11 cellular contexts compared by ENCODE assay signal in the genomic region with DNA sequence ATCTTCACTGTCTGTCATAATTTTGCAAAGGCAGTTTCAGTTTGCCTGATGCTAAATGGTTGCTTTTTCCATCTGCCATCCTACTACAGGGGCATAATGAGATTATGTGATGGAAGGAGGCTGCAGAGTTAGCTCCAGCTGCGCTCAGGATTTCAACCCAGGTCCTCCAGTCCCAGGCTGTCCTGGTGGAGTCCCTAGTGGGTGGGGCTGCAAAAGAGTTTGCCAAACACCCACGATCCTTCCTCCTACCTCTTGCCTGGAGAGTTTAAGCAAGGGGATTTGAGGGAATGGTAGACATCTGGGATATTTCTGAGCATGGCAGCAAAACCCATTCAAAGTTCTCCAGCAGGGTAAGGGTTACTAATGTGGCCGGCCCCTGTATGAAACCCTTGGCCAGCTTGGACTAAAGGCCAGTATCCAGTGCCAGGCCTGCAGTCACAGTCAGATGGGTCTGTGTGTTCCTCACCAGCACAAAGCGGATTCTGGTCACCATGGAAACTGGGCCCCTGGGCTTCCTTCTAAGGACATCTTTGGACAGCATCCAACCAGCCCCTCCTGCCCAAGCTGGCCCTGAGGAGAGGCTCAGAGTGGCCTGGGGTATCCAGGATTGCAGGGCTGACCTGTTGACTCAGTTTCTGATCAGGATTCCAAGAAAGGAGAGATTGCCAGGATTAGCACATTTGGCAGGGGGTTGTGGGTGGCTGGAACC. TPM values are rescaled to one million over a fixed set of nuclear protein-coding genes. Genes with fewer than 3 reads are reported as not detected.
DNase-seq lines count a peak whose midpoint lies in the region; ATAC-seq, FAIRE-seq and TF ChIP-seq lines count a peak whose summit lies in the region.
"Had no signal": no experiment of that assay in that cellular context is flagged by ENCODE, and none has a peak within 500 bp of the region (broad histone marks: within the 10 kb centered on the region; RNA-seq: fewer than 3 reads in every experiment).

No MANE protein-coding gene starts in this region.

- peaks cover 2% of the 10 kb centered on the region for H3K27me3 Mint-ChIP-seq in progenitor cell of endocrine pancreas

- H3K9me3 Mint-ChIP-seq in progenitor cell of endocrine pancreas (ENCODE audit: low read depth) = peaks cover 4% of the 10 kb centered on the region

- H3K9me3 ChIP-seq in SJSA1 (replicated peaks) (no peaks in the 10 kb centered on the region), spleen (peaks cover 0 to 19% (median 15%) of the 10 kb centered on the region in 8 donors)

- FAIRE-seq in H54 (lab: Jason Lieb, UNC) = no peak

- no peak for TF ChIP-seq CTCF in spleen (IDR thresholded peaks at IDR 0.05 in 8 of 11, conservative IDR thresholded peaks at IDR 0.05 in 3 of 11)
- no peak for TF ChIP-seq CTCF in progenitor cell of endocrine pancreas (IDR thresholded peaks at IDR 0.05; ENCODE audit: unreplicated experiment)

- TF ChIP-seq POLR2A in spleen (IDR thresholded peaks at IDR 0.05) (no peak), H54 (IDR thresholded peaks at IDR 0.05; ENCODE audit: low read depth, low read length) (no peak)

- H3K4me3 ChIP-seq in SJSA1 (no peak overlapping the region), spleen (no peak overlapping the region)

- H3K4me3 Mint-ChIP-seq in progenitor cell of endocrine pancreas (ENCODE audit: low read depth) = no peak overlapping the region
- H3K4me3 Mint-ChIP-seq: activated naive CD8-positive, alpha-beta T cell treated with anti-CD3 and anti-CD28 coated beads, Interleukin-2, amount 10 ng/mL, durations not matched to agents 7 days and 5 days; H9 had no signal

- peak overlapping the region; percentile 30 for H3K27ac ChIP-seq in SJSA1
- H3K27ac ChIP-seq in spleen = no peak overlapping the region

- ATAC-seq in GM18519 (IDR thresholded peaks at IDR 0.05; ENCODE audit: low FRiP score, unreplicated experiment) = no peak

- H3K27me3 ChIP-seq in SJSA1 (replicated peaks) = no peaks in the 10 kb centered on the region
- H3K27me3 ChIP-seq in spleen (replicated peaks in 1 of 7) = no peaks in the 10 kb centered on the region

- H3K36me3 ChIP-seq in SJSA1 (no peaks in the 10 kb centered on the region), spleen (no peaks in the 10 kb centered on the region)

- WGBS in spleen, 5 donors = 69 to 84% (median 74%) methylated on average over 3 to 4 of the region's 4 CpGs

- no peak overlapping the region for H3K27ac Mint-ChIP-seq in progenitor cell of endocrine pancreas
- H3K27ac Mint-ChIP-seq: activated naive CD8-positive, alpha-beta T cell treated with anti-CD3 and anti-CD28 coated beads, Interleukin-2, amount 10 ng/mL, durations not matched to agents 7 days and 5 days; H9 had no signal

- peaks cover 24% of the 10 kb centered on the region for H3K4me1 ChIP-seq in SJSA1 (replicated peaks)
- no peaks in the 10 kb centered on the region for H3K4me1 ChIP-seq in spleen

- intact Hi-C loops in spleen (cut with DNase I; ENCODE audit: low total_unique reads) = no loop called here

- peak; percentile 23 for DNase-seq in GM03348 (ENCODE audit: low spot score)
- no peak for DNase-seq in SJSA1 (ENCODE audit: low read depth in 1 of 2, low spot score in 2 of 2)
- DNase-seq in glomerular visceral epithelial cell (ENCODE audit: extremely low spot score) = peak; percentile 25
- DNase-seq in renal cortical epithelial cell (ENCODE audit: low read depth) = peak; percentile 81
- no peak for DNase-seq in spleen
- DNase-seq in H54 (ENCODE audit: insufficient read length, low spot score) = no peak
- no peak for DNase-seq in progenitor cell of endocrine pancreas (ENCODE audit: low spot score, unreplicated experiment)
- DNase-seq: activated naive CD8-positive, alpha-beta T cell treated with anti-CD3 and anti-CD28 coated beads, Interleukin-2, amount 10 ng/mL, durations not matched to agents 7 days and 5 days; H9 had no signal

- H3K36me3 Mint-ChIP-seq in progenitor cell of endocrine pancreas (ENCODE audit: insufficient read depth) = peaks cover 2% of the 10 kb centered on the region
- H3K36me3 Mint-ChIP-seq: activated naive CD8-positive, alpha-beta T cell treated with anti-CD3 and anti-CD28 coated beads, Interleukin-2, amount 10 ng/mL, durations not matched to agents 7 days and 5 days had no signal

- no peaks in the 10 kb centered on the region for H3K4me1 Mint-ChIP-seq in progenitor cell of endocrine pancreas (ENCODE audit: low read depth)
- H3K4me1 Mint-ChIP-seq: activated naive CD8-positive, alpha-beta T cell treated with anti-CD3 and anti-CD28 coated beads, Interleukin-2, amount 10 ng/mL, durations not matched to agents 7 days and 5 days had no signal

RNA-seq across cellular contexts. Expression of a gene that starts 42.7 kb away (rescaled TPM):
- total RNA-seq in SJSA1 (2014; rRNA removed; shearing (Covaris generic)) = 15.8 and 27.4 TPM in 2 replicates
- total RNA-seq in renal cortical epithelial cell (32.3 and 69.4 TPM in 2 replicates), spleen (1 to 10 TPM; 4.1 to 8.7 (median 6.1) TPM), progenitor cell of endocrine pancreas (12.9 and 14.1 TPM in 2 replicates)
- 1 to 10 TPM in 1 of 3 donors, under 1 TPM in 2; 0.28 to 1.6 (median 0.56) TPM for polyA plus RNA-seq in spleen
- total RNA-seq: activated naive CD8-positive, alpha-beta T cell treated with anti-CD3 and anti-CD28 coated beads, Interleukin-2, amount 10 ng/mL, durations not matched to agents 7 days and 5 days; T-helper 1 cell treated with Interleukin-12 subunit alpha and Interleukin-12 subunit beta and Interleukin-4 antibody, amounts not matched to agents 30 ng/mL and 1 ng/mL, for 36 hours had no signal

Comparison
In these comparisons a context has a peak if more than half of its experiments do, and no peak if none do; other contexts are left out.
1. DNase-seq: peak in GM03348 (single experiment), glomerular visceral epithelial cell (single experiment) and renal cortical epithelial cell (single experiment); none in SJSA1 (0 of 2), spleen (single experiment), H54 (single experiment) and progenitor cell of endocrine pancreas (single experiment).